In the genomic region with DNA sequence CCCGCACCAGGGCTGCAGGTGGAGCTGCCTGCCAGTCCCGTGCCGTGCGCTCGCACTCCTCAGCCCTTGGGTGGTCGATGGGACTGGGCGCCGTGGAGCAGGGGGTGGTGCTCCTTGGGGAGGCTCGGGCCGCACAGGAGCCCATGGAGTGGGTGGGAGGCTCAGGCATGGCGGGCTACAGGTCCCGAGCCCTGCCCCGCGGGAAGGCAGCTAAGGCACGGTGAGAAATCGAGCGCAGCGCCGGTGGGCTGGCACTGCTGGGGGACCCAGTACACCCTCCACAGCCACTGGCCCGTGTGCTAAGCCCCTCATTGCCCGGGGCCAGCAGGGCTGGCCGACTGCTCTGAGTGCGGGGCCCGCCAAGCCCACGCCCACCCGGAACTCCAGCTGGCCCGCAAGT, we compare ENCODE assay signal across 14 cellular contexts. TPM values are rescaled to one million over a fixed set of nuclear protein-coding genes. Genes with fewer than 3 reads are reported as not detected.
"Had no signal": no experiment of that assay in that cellular context is flagged by ENCODE, and none has a peak within 500 bp of the region (broad histone marks: within the 10 kb centered on the region; RNA-seq: fewer than 3 reads in every experiment).

No MANE protein-coding gene starts in this region.

RNA-seq across cellular contexts. Expression of gene DCC, which starts 26.9 kb away (rescaled TPM):
- total RNA-seq: activated B cell treated with CpG ODN at 0.5 μM for 24 hours; activated CD4-positive, alpha-beta memory T cell treated with anti-CD3 and anti-CD28 coated beads for 36 hours; activated CD4-positive, alpha-beta memory T cell treated with anti-CD3 and anti-CD28 coated beads, Interleukin-2, amount 10 ng/mL, durations not matched to agents 7 days and 5 days; activated CD4-positive, alpha-beta T cell treated with anti-CD3 and anti-CD28 coated beads for 36 hours; activated CD4-positive, alpha-beta T cell treated with anti-CD3 and anti-CD28 coated beads, Interleukin-2, amount 10 ng/mL, durations not matched to agents 24 days and 14 days; activated CD4-positive, alpha-beta T cell treated with anti-CD3 and anti-CD28 coated beads, Interleukin-2, amount 10 ng/mL, durations not matched to agents 7 days and 5 days; activated CD8-positive, alpha-beta memory T cell treated with anti-CD3 and anti-CD28 coated beads for 36 hours; activated CD8-positive, alpha-beta memory T cell treated with anti-CD3 and anti-CD28 coated beads, Interleukin-2, amount 10 ng/mL, durations not matched to agents 7 days and 5 days; activated CD8-positive, alpha-beta T cell treated with anti-CD3 and anti-CD28 coated beads for 36 hours; activated CD8-positive, alpha-beta T cell treated with anti-CD3 and anti-CD28 coated beads, Interleukin-2, amount 10 ng/mL, durations not matched to agents 7 days and 5 days; T-cell; T-helper 1 cell treated with Interleukin-12 subunit alpha and Interleukin-12 subunit beta and Interleukin-4 antibody, amounts not matched to agents 30 ng/mL and 1 ng/mL, for 36 hours; T-helper 17 cell; T-helper 2 cell treated with Interferon-gamma antibody and Interleukin-4, amounts not matched to agents 100 ng/mL and 5 ng/mL, for 36 hours had no signal
